ENCODE assay signal across 20 cellular contexts in genomic region chr2:12817870-12818269, GRCh38.
A peak's percentile ranks its signal among the peaks of the same experiment; 100 is the strongest.
DNase-seq lines count a peak whose midpoint lies in the region; ATAC-seq and TF ChIP-seq lines count a peak whose summit lies in the region.
"Had no signal": no experiment of that assay in that cellular context is flagged by ENCODE, and none has a peak within 500 bp of the region (broad histone marks: within the 10 kb centered on the region; RNA-seq: fewer than 3 reads in every experiment).

No MANE protein-coding gene starts in this region.

- peak; percentile 70 for ATAC-seq in activated naive CD8-positive, alpha-beta T cell treated with anti-CD3 and anti-CD28 coated beads, Interleukin-2, amount 50 U/mL, for 24 hours
- ATAC-seq: GM12878 had no signal

- TF ChIP-seq POLR2A in thyroid gland (IDR thresholded peaks at IDR 0.05) = no peak

- no peaks in the 10 kb centered on the region for H3K9me3 Mint-ChIP-seq in activated naive CD8-positive, alpha-beta T cell (ENCODE audit: low read depth)
- H3K9me3 Mint-ChIP-seq in activated naive CD8-positive, alpha-beta T cell treated with anti-CD3 and anti-CD28 coated beads for 36 hours = peaks cover 7% of the 10 kb centered on the region
- H3K9me3 Mint-ChIP-seq in activated naive CD8-positive, alpha-beta T cell treated with anti-CD3 and anti-CD28 coated beads, Interleukin-2, amount 50 U/mL, for 24 hours = no peaks in the 10 kb centered on the region
- H3K9me3 Mint-ChIP-seq: H9 had no signal

- H3K27me3 ChIP-seq in thyroid gland = no peaks in the 10 kb centered on the region

- peak overlapping the region; percentile 8 for H3K4me3 Mint-ChIP-seq in activated naive CD8-positive, alpha-beta T cell
- no peak overlapping the region for H3K4me3 Mint-ChIP-seq in activated naive CD8-positive, alpha-beta T cell treated with anti-CD3 and anti-CD28 coated beads for 36 hours
- H3K4me3 Mint-ChIP-seq in activated naive CD8-positive, alpha-beta T cell treated with anti-CD3 and anti-CD28 coated beads, Interleukin-2, amount 50 U/mL, for 24 hours = no peak overlapping the region
- H3K4me3 Mint-ChIP-seq: H9 had no signal

- H3K36me3 Mint-ChIP-seq in activated naive CD8-positive, alpha-beta T cell = peaks cover 3% of the 10 kb centered on the region
- H3K36me3 Mint-ChIP-seq in activated naive CD8-positive, alpha-beta T cell treated with anti-CD3 and anti-CD28 coated beads for 36 hours = peaks cover 3% of the 10 kb centered on the region
- no peaks in the 10 kb centered on the region for H3K36me3 Mint-ChIP-seq in activated naive CD8-positive, alpha-beta T cell treated with anti-CD3 and anti-CD28 coated beads, Interleukin-2, amount 50 U/mL, for 24 hours (ENCODE audit: low read depth)

- TF ChIP-seq CTCF in thyroid gland (IDR thresholded peaks at IDR 0.05) = no peak

- 91 to 94% methylated on average over 3 of the region's 3 CpGs for WGBS in thyroid gland, 2 donors

- H3K36me3 ChIP-seq in thyroid gland = no peaks in the 10 kb centered on the region

- intact Hi-C loops in thyroid gland (cut with DNase I) = no loop called here

- H3K27ac Mint-ChIP-seq in activated naive CD8-positive, alpha-beta T cell = no peak overlapping the region
- no peak overlapping the region for H3K27ac Mint-ChIP-seq in activated naive CD8-positive, alpha-beta T cell treated with anti-CD3 and anti-CD28 coated beads for 36 hours
- no peak overlapping the region for H3K27ac Mint-ChIP-seq in activated naive CD8-positive, alpha-beta T cell treated with anti-CD3 and anti-CD28 coated beads, Interleukin-2, amount 50 U/mL, for 24 hours

- no peak for DNase-seq in activated naive CD8-positive, alpha-beta T cell treated with anti-CD3 and anti-CD28 coated beads for 36 hours
- peak; percentile 4 for DNase-seq in activated naive CD8-positive, alpha-beta T cell treated with anti-CD3 and anti-CD28 coated beads, Interleukin-2, amount 50 U/mL, for 24 hours
- peak; percentile 32 for DNase-seq in myocyte (ENCODE audit: low read depth)
- no peak for DNase-seq in thyroid gland
- no peak for DNase-seq in NCI-H2107 (lab: John Stamatoyannopoulos, UW)
- DNase-seq in NCI-H446 treated with DMSO at 0.1 percent for 48 hours (lab: John Stamatoyannopoulos, UW) = no peak
- DNase-seq in NCI-H2171 treated with DMSO at 0.1 percent for 48 hours (lab: John Stamatoyannopoulos, UW) = no peak
- DNase-seq: aorta; DMS153; GF-D8; H9; KG1; kidney glomerular epithelial cell; NCI-H2029; NCI-H510A; occipital lobe; stimulated activated CD4-positive, alpha-beta T cell treated with anti-CD3 and anti-CD28 coated beads, Interleukin-4, amount 100 ng/mL, for 4 hours; T-helper 1 cell had no signal

- H3K27ac ChIP-seq in thyroid gland = peak overlapping the region in 2 of 3 donors; percentile 63 to 65

- peaks cover 0 to 4% of the 10 kb centered on the region in 2 donors for H3K4me1 ChIP-seq in thyroid gland

- H3K4me1 Mint-ChIP-seq in activated naive CD8-positive, alpha-beta T cell (ENCODE audit: low read depth) = peaks cover 43% of the 10 kb centered on the region
- H3K4me1 Mint-ChIP-seq in activated naive CD8-positive, alpha-beta T cell treated with anti-CD3 and anti-CD28 coated beads for 36 hours = peaks cover 25% of the 10 kb centered on the region
- peaks cover 38% of the 10 kb centered on the region for H3K4me1 Mint-ChIP-seq in activated naive CD8-positive, alpha-beta T cell treated with anti-CD3 and anti-CD28 coated beads, Interleukin-2, amount 50 U/mL, for 24 hours

- H3K9me3 ChIP-seq in thyroid gland = no peaks in the 10 kb centered on the region

- no peak overlapping the region for H3K4me3 ChIP-seq in thyroid gland (replicated peaks in 1 of 3)
- H3K4me3 ChIP-seq: GM12878 had no signal

- H3K27me3 Mint-ChIP-seq in activated naive CD8-positive, alpha-beta T cell = no peaks in the 10 kb centered on the region
- H3K27me3 Mint-ChIP-seq in activated naive CD8-positive, alpha-beta T cell treated with anti-CD3 and anti-CD28 coated beads for 36 hours = peaks cover 24% of the 10 kb centered on the region
- peaks cover 6% of the 10 kb centered on the region for H3K27me3 Mint-ChIP-seq in activated naive CD8-positive, alpha-beta T cell treated with anti-CD3 and anti-CD28 coated beads, Interleukin-2, amount 50 U/mL, for 24 hours

Comparison
In these comparisons a context has a peak if more than half of its experiments do, and no peak if none do; other contexts are left out.
1. DNase-seq: peak in activated naive CD8-positive, alpha-beta T cell treated with anti-CD3 and anti-CD28 coated beads, Interleukin-2, amount 50 U/mL, for 24 hours (single experiment) and myocyte (single experiment); none in activated naive CD8-positive, alpha-beta T cell treated with anti-CD3 and anti-CD28 coated beads for 36 hours (single experiment), thyroid gland (0 of 2), NCI-H2107 (single experiment), NCI-H446 treated with DMSO at 0.1 percent for 48 hours (single experiment) and NCI-H2171 treated with DMSO at 0.1 percent for 48 hours (single experiment).